In genomic region chr13:21879263-21879914, GRCh38 we compare ENCODE assay signal across 19 cellular contexts.
A peak's percentile ranks its signal among the peaks of the same experiment; 100 is the strongest.
DNase-seq lines count a peak whose midpoint lies in the region; ATAC-seq and TF ChIP-seq lines count a peak whose summit lies in the region.
"Had no signal": no experiment of that assay in that cellular context is flagged by ENCODE, and none has a peak within 500 bp of the region (broad histone marks: within the 10 kb centered on the region; RNA-seq: fewer than 3 reads in every experiment).

No MANE protein-coding gene starts in this region.

- no peak overlapping the region for H3K4me3 ChIP-seq in HEK293 (ENCODE audit: low read depth, low read length)
- no peak overlapping the region for H3K4me3 ChIP-seq in NB4 (ENCODE audit: low read depth, low read length)
- H3K4me3 ChIP-seq in neuronal stem cell (ENCODE audit: low read length in 2 of 2) = no peak overlapping the region
- H3K4me3 ChIP-seq in gastrocnemius medialis = no peak overlapping the region
- no peak overlapping the region for H3K4me3 ChIP-seq in SJCRH30
- no peak overlapping the region for H3K4me3 ChIP-seq in uterus
- H3K4me3 ChIP-seq: GM23338 had no signal

- no peak for TF ChIP-seq POLR2A in NB4 (IDR thresholded peaks at IDR 0.05; ENCODE audit: extremely low read depth, insufficient read length)
- no peak for TF ChIP-seq POLR2A in gastrocnemius medialis (IDR thresholded peaks at IDR 0.05)
- no peak for TF ChIP-seq POLR2A in uterus (IDR thresholded peaks at IDR 0.05)

- no peaks in the 10 kb centered on the region for H3K79me1 ChIP-seq in neuronal stem cell (ENCODE audit: low read depth, low read length)

- H4K8ac ChIP-seq in neuronal stem cell (ENCODE audit: low read depth, low read length) = no peak overlapping the region

- DNase-seq in NB4 (ENCODE audit: low read depth) (peak; percentile 8), ecto neural progenitor cell (ENCODE audit: low spot score) (peak; percentile 7), neuronal stem cell (ENCODE audit: low spot score) (no peak), gastrocnemius medialis (no peak), SJCRH30 (no peak), uterus (no peak)
- no peak for DNase-seq in activated naive CD8-positive, alpha-beta T cell treated with anti-CD3 and anti-CD28 coated beads, Interleukin-2, amount 50 U/mL, for 24 hours
- DNase-seq: ACHN; AML-193; Caco-2; CD4-positive, alpha-beta T cell; GDM1; H7; KBM-7 had no signal

- no peaks in the 10 kb centered on the region for H3K9me3 ChIP-seq in HEK293 (ENCODE audit: control insufficient read depth, insufficient read depth, low read depth, low read length)
- H3K9me3 ChIP-seq in neuronal stem cell (replicated peaks in 1 of 2; ENCODE audit: control insufficient read depth in 2 of 2, insufficient read depth in 1 of 2, low read depth in 1 of 2, low read length in 2 of 2) = no peaks in the 10 kb centered on the region
- H3K9me3 ChIP-seq in gastrocnemius medialis = no peaks in the 10 kb centered on the region
- no peaks in the 10 kb centered on the region for H3K9me3 ChIP-seq in SJCRH30 (replicated peaks)
- no peaks in the 10 kb centered on the region for H3K9me3 ChIP-seq in uterus
- H3K9me3 ChIP-seq: Caco-2 had no signal

- WGBS in neuronal stem cell (ENCODE audit: extremely low coverage in 2 of 2, insufficient read length in 2 of 2, insufficient replicate concordance in 1 of 2), 2 donors = no CpG with 5 or more reads among the region's 8 CpGs

- H3K27ac ChIP-seq in HEK293 (ENCODE audit: extremely low read depth, low read depth, low read length) = no peak overlapping the region
- no peak overlapping the region for H3K27ac ChIP-seq in neuronal stem cell (replicated peaks; ENCODE audit: low read length)
- H3K27ac ChIP-seq in gastrocnemius medialis = no peak overlapping the region
- no peak overlapping the region for H3K27ac ChIP-seq in SJCRH30
- H3K27ac ChIP-seq in uterus = no peak overlapping the region
- H3K27ac ChIP-seq: C4-2B, HL-60 had no signal

- no peak overlapping the region for H2BK15ac ChIP-seq in neuronal stem cell (ENCODE audit: low read length)

- no peak overlapping the region for H3K4me3 Mint-ChIP-seq in activated naive CD8-positive, alpha-beta T cell treated with anti-CD3 and anti-CD28 coated beads, Interleukin-2, amount 50 U/mL, for 24 hours
- H3K4me3 Mint-ChIP-seq: CD4-positive, alpha-beta T cell; GM23338 had no signal

- no peak overlapping the region for H3K4me2 ChIP-seq in neuronal stem cell (ENCODE audit: insufficient read depth, low read length, poor library complexity, severe bottlenecking)
- H3K4me2 ChIP-seq: GM23338 had no signal

- no peak for ATAC-seq in gastrocnemius medialis
- ATAC-seq in activated naive CD8-positive, alpha-beta T cell treated with anti-CD3 and anti-CD28 coated beads, Interleukin-2, amount 50 U/mL, for 24 hours = no peak
- ATAC-seq: GM23338, HCT116 had no signal

- H2BK5ac ChIP-seq in neuronal stem cell (ENCODE audit: low read length) = no peak overlapping the region

- H3K9me3 Mint-ChIP-seq in activated naive CD8-positive, alpha-beta T cell treated with anti-CD3 and anti-CD28 coated beads, Interleukin-2, amount 50 U/mL, for 24 hours = no peaks in the 10 kb centered on the region
- H3K9me3 Mint-ChIP-seq: CD4-positive, alpha-beta T cell; GM23338 had no signal

- POLR2A ChIA-PET in HEK293 (lab: Yijun Ruan, JAX) = no interaction called here

- H3K14ac ChIP-seq in neuronal stem cell (ENCODE audit: low read length) = no peak overlapping the region

- H2BK120ac ChIP-seq in neuronal stem cell (ENCODE audit: low read depth, low read length) = no peak overlapping the region

- H2AK5ac ChIP-seq in neuronal stem cell (ENCODE audit: low read depth, low read length) = no peak overlapping the region

- H3K27me3 Mint-ChIP-seq in activated naive CD8-positive, alpha-beta T cell treated with anti-CD3 and anti-CD28 coated beads, Interleukin-2, amount 50 U/mL, for 24 hours = no peaks in the 10 kb centered on the region

- in situ Hi-C loops in gastrocnemius medialis (cut with MboI; ENCODE audit: low sequenced_read_pairs in 4 of 4) = no loop called here

- H3K27ac Mint-ChIP-seq in activated naive CD8-positive, alpha-beta T cell treated with anti-CD3 and anti-CD28 coated beads, Interleukin-2, amount 50 U/mL, for 24 hours = no peak overlapping the region
- H3K27ac Mint-ChIP-seq: CD4-positive, alpha-beta T cell; GM23338 had no signal

- no peak overlapping the region for H2AFZ ChIP-seq in neuronal stem cell (ENCODE audit: low read length)
- H2AFZ ChIP-seq: GM23338 had no signal

- H3K4ac ChIP-seq in neuronal stem cell (ENCODE audit: low read length) = no peak overlapping the region

- H3K4me1 ChIP-seq in HEK293 (ENCODE audit: control insufficient read depth, insufficient read depth, low read length) (no peaks in the 10 kb centered on the region), neuronal stem cell (ENCODE audit: control insufficient read depth in 2 of 2, insufficient read depth in 1 of 2, low read depth in 1 of 2, low read length in 2 of 2) (no peaks in the 10 kb centered on the region), gastrocnemius medialis (no peaks in the 10 kb centered on the region), SJCRH30 (no peaks in the 10 kb centered on the region), uterus (no peaks in the 10 kb centered on the region)
- H3K4me1 ChIP-seq: Caco-2 had no signal

- no peaks in the 10 kb centered on the region for H3K27me3 ChIP-seq in neuronal stem cell (ENCODE audit: control insufficient read depth in 3 of 3, insufficient read depth in 3 of 3, low read depth in 1 of 3, low read length in 3 of 3)
- H3K27me3 ChIP-seq in gastrocnemius medialis = no peaks in the 10 kb centered on the region
- no peaks in the 10 kb centered on the region for H3K27me3 ChIP-seq in SJCRH30
- no peaks in the 10 kb centered on the region for H3K27me3 ChIP-seq in uterus

- no peak overlapping the region for H3K18ac ChIP-seq in neuronal stem cell (ENCODE audit: low read length)

- TF ChIP-seq CTCF in HEK293 (tag by site-specific recombination; IDR thresholded peaks at IDR 0.05) = no peak
- no peak for TF ChIP-seq CTCF in NB4 (IDR thresholded peaks at IDR 0.05; ENCODE audit: low read depth, low read length)
- TF ChIP-seq CTCF in gastrocnemius medialis (IDR thresholded peaks at IDR 0.05 in 4 of 5, conservative IDR thresholded peaks at IDR 0.05 in 1 of 5) = no peak
- no peak for TF ChIP-seq CTCF in uterus (IDR thresholded peaks at IDR 0.05)

- intact Hi-C loops in gastrocnemius medialis (cut with DNase I; ENCODE audit: low total_unique reads) = no loop called here
- intact Hi-C loops in uterus (cut with DNase I; ENCODE audit: low total_unique reads) = no loop called here

- H3K9ac ChIP-seq in neuronal stem cell (ENCODE audit: low read depth, low read length, poor library complexity) = peak overlapping the region; percentile 24

- H3K4me1 Mint-ChIP-seq in activated naive CD8-positive, alpha-beta T cell treated with anti-CD3 and anti-CD28 coated beads, Interleukin-2, amount 50 U/mL, for 24 hours = no peaks in the 10 kb centered on the region
- H3K4me1 Mint-ChIP-seq: GM23338 had no signal

- H3K36me3 Mint-ChIP-seq in activated naive CD8-positive, alpha-beta T cell treated with anti-CD3 and anti-CD28 coated beads, Interleukin-2, amount 50 U/mL, for 24 hours (ENCODE audit: low read depth) = no peaks in the 10 kb centered on the region

- no peak overlapping the region for H4K91ac ChIP-seq in neuronal stem cell (ENCODE audit: low read depth, low read length, poor library complexity)

- H2BK12ac ChIP-seq in neuronal stem cell (ENCODE audit: low read length) = no peak overlapping the region

- no peak overlapping the region for H3K23ac ChIP-seq in neuronal stem cell (ENCODE audit: low read depth, low read length, poor library complexity)

- H3K36me3 ChIP-seq in HEK293 (ENCODE audit: control insufficient read depth in 2 of 2, insufficient read depth in 1 of 2, low read length in 2 of 2) (no peaks in the 10 kb centered on the region), neuronal stem cell (replicated peaks in 1 of 2; ENCODE audit: control insufficient read depth in 2 of 2, insufficient read depth in 2 of 2, low read length in 2 of 2) (no peaks in the 10 kb centered on the region), gastrocnemius medialis (no peaks in the 10 kb centered on the region), SJCRH30 (no peaks in the 10 kb centered on the region), uterus (no peaks in the 10 kb centered on the region)

- CTCF ChIA-PET in HEK293 (lab: Yijun Ruan, JAX) = no interaction called here

TF ChIP-seq in HEK293, 187 proteins besides CTCF, POLR2A, EP300 and RAD21:
- TF ChIP-seq, protein P1, sequence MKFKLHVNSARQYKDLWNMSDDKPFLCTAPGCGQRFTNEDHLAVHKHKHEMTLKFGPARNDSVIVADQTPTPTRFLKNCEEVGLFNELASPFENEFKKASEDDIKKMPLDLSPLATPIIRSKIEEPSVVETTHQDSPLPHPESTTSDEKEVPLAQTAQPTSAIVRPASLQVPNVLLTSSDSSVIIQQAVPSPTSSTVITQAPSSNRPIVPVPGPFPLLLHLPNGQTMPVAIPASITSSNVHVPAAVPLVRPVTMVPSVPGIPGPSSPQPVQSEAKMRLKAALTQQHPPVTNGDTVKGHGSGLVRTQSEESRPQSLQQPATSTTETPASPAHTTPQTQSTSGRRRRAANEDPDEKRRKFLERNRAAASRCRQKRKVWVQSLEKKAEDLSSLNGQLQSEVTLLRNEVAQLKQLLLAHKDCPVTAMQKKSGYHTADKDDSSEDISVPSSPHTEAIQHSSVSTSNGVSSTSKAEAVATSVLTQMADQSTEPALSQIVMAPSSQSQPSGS (tag by site-specific recombination; IDR thresholded peaks at IDR 0.05; ENCODE audit: low read depth) = no peak
- peak; percentile 97 for TF ChIP-seq ZNF157 (tag by site-specific recombination; IDR thresholded peaks at IDR 0.05)
TF ChIP-seq in HEK293: peak in this region for 1.

Comparison
In these comparisons a context has a peak if more than half of its experiments do, and no peak if none do; other contexts are left out.
1. DNase-seq: peak in NB4 (single experiment) and ecto neural progenitor cell (single experiment); none in neuronal stem cell (single experiment), gastrocnemius medialis (0 of 2), SJCRH30 (0 of 2), uterus (0 of 2) and activated naive CD8-positive, alpha-beta T cell treated with anti-CD3 and anti-CD28 coated beads, Interleukin-2, amount 50 U/mL, for 24 hours (single experiment).